2 cellular contexts compared by ENCODE assay signal in genomic region chr17:29706045-29706431, GRCh38.
A peak's percentile ranks its signal among the peaks of the same experiment; 100 is the strongest.
TF ChIP-seq lines count a peak whose summit lies in the region.

No MANE protein-coding gene starts in this region.

TF ChIP-seq in SK-N-SH, 30 proteins besides CTCF, POLR2A, EP300 and RAD21 (continued from another document):
- TF ChIP-seq PBX3 (IDR thresholded peaks at IDR 0.05) (no peak), FOSL2 (IDR thresholded peaks at IDR 0.05; ENCODE audit: borderline replicate concordance, low read depth) (no peak), FOXM1 (IDR thresholded peaks at IDR 0.05; ENCODE audit: low read depth) (no peak), TAF1 (IDR thresholded peaks at IDR 0.05; ENCODE audit: borderline replicate concordance, low read depth, low read length) (no peak), SMC3 (IDR thresholded peaks at IDR 0.05; ENCODE audit: low read depth, low read length) (no peak), REST (IDR thresholded peaks at IDR 0.05; ENCODE audit: low read depth, low read length) (no peak), TEAD4 (IDR thresholded peaks at IDR 0.05; ENCODE audit: borderline replicate concordance, insufficient read depth) (0 out of 2 replicates have a peak, but pooled peaks have one; percentile 21), SIN3A (IDR thresholded peaks at IDR 0.05; ENCODE audit: borderline replicate concordance, low read depth, low read length) (no peak), USF2 (IDR thresholded peaks at IDR 0.05; ENCODE audit: borderline replicate concordance, low read depth, low read length) (no peak), GATA2 (CRISPR knock-in tag; IDR thresholded peaks at IDR 0.05) (peak; percentile 74), IRF3 (IDR thresholded peaks at IDR 0.05; ENCODE audit: low read depth, low read length) (no peak)

TF ChIP-seq in GM23338, 12 proteins besides CTCF, POLR2A, EP300 and RAD21 (continued from another document):
- TF ChIP-seq REST (IDR thresholded peaks at IDR 0.05; ENCODE audit: unreplicated experiment) (no peak), NANOG (IDR thresholded peaks at IDR 0.05; ENCODE audit: borderline replicate concordance) (no peak), EZH2phosphoT487 (IDR thresholded peaks at IDR 0.05; ENCODE audit: unreplicated experiment) (no peak), STAT1 (IDR thresholded peaks at IDR 0.05; ENCODE audit: unreplicated experiment) (no peak), JUNB (IDR thresholded peaks at IDR 0.05; ENCODE audit: unreplicated experiment) (no peak), EZH2 (IDR thresholded peaks at IDR 0.05; ENCODE audit: low read depth, unreplicated experiment) (no peak), ZNF462 (CRISPR knock-in tag; IDR thresholded peaks at IDR 0.05) (no peak)
